14 cellular contexts compared by ENCODE assay signal in genomic region chr13:78046349-78046748, GRCh38.
A peak's percentile ranks its signal among the peaks of the same experiment; 100 is the strongest.
DNase-seq lines count a peak whose midpoint lies in the region; ATAC-seq and TF ChIP-seq lines count a peak whose summit lies in the region.
"Had no signal": no experiment of that assay in that cellular context is flagged by ENCODE, and none has a peak within 500 bp of the region (broad histone marks: within the 10 kb centered on the region; RNA-seq: fewer than 3 reads in every experiment).

No MANE protein-coding gene starts in this region.

- H3K4me1 ChIP-seq in left lung, result no peaks in the 10 kb centered on the region
- H3K4me1 ChIP-seq: esophagus muscularis mucosa, prostate gland had no signal

- H3K36me3 ChIP-seq in left lung, result no peaks in the 10 kb centered on the region
- H3K36me3 ChIP-seq: esophagus muscularis mucosa, prostate gland had no signal

- intact Hi-C loops in left lung (cut with DNase I), result no loop called here

- no peaks in the 10 kb centered on the region for H3K9me3 ChIP-seq in left lung
- H3K9me3 ChIP-seq: esophagus muscularis mucosa, prostate gland had no signal

- ATAC-seq in GM19395 (IDR thresholded peaks at IDR 0.05; ENCODE audit: unreplicated experiment) (peak; percentile 82), HG02623 (IDR thresholded peaks at IDR 0.05; ENCODE audit: unreplicated experiment) (peak; percentile 86), HG03196 (IDR thresholded peaks at IDR 0.05; ENCODE audit: unreplicated experiment) (peak; percentile 85), left lung (no peak)

- H3K27ac ChIP-seq in left lung (no peak overlapping the region), caudate nucleus (ENCODE audit: low read depth, low read length) (no peak overlapping the region)
- H3K27ac ChIP-seq: esophagus muscularis mucosa, prostate gland had no signal

- no peak for TF ChIP-seq CTCF in left lung (IDR thresholded peaks at IDR 0.05)

- DNase-seq in islet precursor cell, result no peak
- DNase-seq in left lung, result no peak
- DNase-seq in NCI-H1092 treated with DMSO at 0.1 percent for 48 hours (lab: John Stamatoyannopoulos, UW), result no peak
- no peak for DNase-seq in caudate nucleus (lab: John Stamatoyannopoulos, UW)
- DNase-seq: activated naive CD4-positive, alpha-beta T cell treated with anti-CD3 and anti-CD28 coated beads for 36 hours; KBM-7; midbrain; NCI-H2107; stimulated activated CD4-positive, alpha-beta T cell treated with anti-CD3 and anti-CD28 coated beads, Interleukin-2, amount 100 ng/mL, for 48 hours had no signal

- H3K4me3 ChIP-seq in left lung, result no peak overlapping the region
- H3K4me3 ChIP-seq: esophagus muscularis mucosa, prostate gland had no signal

- no peaks in the 10 kb centered on the region for H3K27me3 ChIP-seq in left lung
- H3K27me3 ChIP-seq: esophagus muscularis mucosa had no signal
